Comparison of ENCODE assay signal across 1 cellular context in the genomic region with DNA sequence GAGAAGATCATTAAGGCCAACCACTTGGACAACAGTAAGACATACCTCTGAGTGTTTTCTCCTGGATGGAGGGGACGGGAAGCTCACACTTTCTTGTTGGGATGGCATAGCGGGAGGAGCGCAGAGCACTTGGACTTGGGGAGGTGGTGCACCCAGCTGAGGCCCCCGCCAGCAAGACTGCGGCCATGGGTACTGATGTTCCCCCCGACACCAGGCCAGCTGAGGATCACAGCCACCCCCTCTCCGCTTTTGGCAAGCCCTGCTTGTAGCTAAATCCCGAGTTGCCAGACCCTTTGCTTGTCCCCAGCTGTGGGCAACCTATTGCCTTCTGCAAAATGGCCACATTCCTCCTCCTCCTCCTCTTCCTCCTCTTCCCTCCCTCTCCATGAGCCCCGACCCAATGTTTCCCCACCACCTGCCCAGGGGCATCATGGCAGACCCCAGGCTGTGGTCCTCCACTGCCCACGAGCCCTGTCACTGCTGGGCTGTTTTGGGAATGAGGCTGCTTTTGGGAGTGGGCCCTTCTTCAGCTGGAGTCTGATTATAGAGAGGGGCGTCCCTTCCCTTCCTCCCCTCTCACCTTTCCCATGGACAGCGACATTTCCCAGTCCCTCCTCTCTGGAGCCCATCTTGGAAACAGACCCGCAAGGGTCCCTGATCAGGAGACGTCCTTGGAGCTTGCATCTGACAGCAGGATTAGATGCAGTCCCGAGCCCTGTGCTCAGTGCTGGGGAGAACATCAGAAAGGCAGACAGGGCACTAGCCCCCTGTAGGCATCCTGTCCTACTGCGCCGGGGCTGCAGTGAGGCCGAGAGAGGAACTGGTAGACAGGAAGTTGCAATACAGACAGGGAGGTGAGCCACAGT.
TF ChIP-seq lines count a peak whose summit lies in the region.

No MANE protein-coding gene starts in this region.

TF ChIP-seq in SK-N-SH, 30 proteins besides CTCF, POLR2A, EP300 and RAD21 (continued from another document):
- no peak for TF ChIP-seq TAF1 (IDR thresholded peaks at IDR 0.05; ENCODE audit: borderline replicate concordance, low read depth, low read length)
- no peak for TF ChIP-seq GATA2 (CRISPR knock-in tag; IDR thresholded peaks at IDR 0.05)
- no peak for TF ChIP-seq JUND (IDR thresholded peaks at IDR 0.05)
- TF ChIP-seq MXI1 (IDR thresholded peaks at IDR 0.05; ENCODE audit: low read depth, low read length), result no peak
- no peak for TF ChIP-seq SIN3A (IDR thresholded peaks at IDR 0.05; ENCODE audit: borderline replicate concordance, low read depth, low read length)
- no peak for TF ChIP-seq GABPA (IDR thresholded peaks at IDR 0.05; ENCODE audit: low read depth)
- TF ChIP-seq POLR2AphosphoS5 (IDR thresholded peaks at IDR 0.05; ENCODE audit: low read depth, low read length), result no peak
- no peak for TF ChIP-seq NFIC (IDR thresholded peaks at IDR 0.05; ENCODE audit: borderline replicate concordance)
TF ChIP-seq in SK-N-SH: peak in this region for 0.
